19 cellular contexts compared by ENCODE assay signal in genomic region chr14:61495809-61496208, GRCh38.
"Had no signal": no experiment of that assay in that cellular context is flagged by ENCODE, and none has a peak within 500 bp of the region (broad histone marks: within the 10 kb centered on the region; RNA-seq: fewer than 3 reads in every experiment).

No MANE protein-coding gene starts in this region.

- ATAC-seq: left ventricle myocardium superior; naive thymus-derived CD8-positive, alpha-beta T cell; T-cell; upper lobe of right lung had no signal

- DNase-seq: activated CD4-positive, alpha-beta T cell treated with anti-CD3 and anti-CD28 coated beads, Interleukin-2, amount 50 U/mL, for 4 hours; activated gamma-delta T cell; adrenal gland; cerebellar nuclear complex; glutamatergic neuron; immature natural killer cell; left ventricle myocardium superior; mammary epithelial cell; naive thymus-derived CD8-positive, alpha-beta T cell; retina; sigmoid colon; stimulated activated CD4-positive, alpha-beta T cell treated with anti-CD3 and anti-CD28 coated beads, Interleukin-2, amount 100 ng/mL, for 48 hours; stimulated activated CD8-positive, alpha-beta memory T cell treated with anti-CD3 and anti-CD28 coated beads, Interleukin-4, amount 100 ng/mL, for 48 hours; stimulated activated naive CD4-positive, alpha-beta T cell; T-cell; T-helper 9 cell; upper lobe of right lung had no signal

- H3K4me3 Mint-ChIP-seq: immature natural killer cell, mesothelial cell of epicardium, T-cell had no signal

- H3K9me3 Mint-ChIP-seq: immature natural killer cell; mesothelial cell of epicardium; naive thymus-derived CD8-positive, alpha-beta T cell; T-cell had no signal

- H3K27me3 Mint-ChIP-seq: naive thymus-derived CD8-positive, alpha-beta T cell; T-cell had no signal

- H3K27ac Mint-ChIP-seq: mesothelial cell of epicardium had no signal

- FAIRE-seq: frontal cortex had no signal

- H3K36me3 Mint-ChIP-seq: mesothelial cell of epicardium had no signal
